Comparison of ENCODE assay signal across 5 cellular contexts in genomic region chr9:122537066-122537465, GRCh38. TPM values are rescaled to one million over a fixed set of nuclear protein-coding genes. Genes with fewer than 3 reads are reported as not detected.
"Had no signal": no experiment of that assay in that cellular context is flagged by ENCODE, and none has a peak within 500 bp of the region (broad histone marks: within the 10 kb centered on the region; RNA-seq: fewer than 3 reads in every experiment).

No MANE protein-coding gene starts in this region.

RNA-seq across cellular contexts. Expression of gene OR1N1, which starts 10.0 kb away (rescaled TPM):
- total RNA-seq: HepG2, HT-29, HT1080, IMR-90, K562 had no signal

RNA-seq across cellular contexts. Expression of gene OR1N2, which starts 15.8 kb away (rescaled TPM):
- total RNA-seq: HepG2, HT-29, HT1080, IMR-90, K562 had no signal

RNA-seq across cellular contexts. Expression of gene OR1J4, which starts 18.1 kb away (rescaled TPM):
- total RNA-seq: HepG2, HT-29, HT1080, IMR-90, K562 had no signal

RNA-seq across cellular contexts. Expression of gene OR1J2, which starts 26.5 kb away (rescaled TPM):
- total RNA-seq: HepG2, HT-29, HT1080, IMR-90, K562 had no signal

RNA-seq across cellular contexts. Expression of gene OR1L8, which starts 46.1 kb away (rescaled TPM):
- total RNA-seq: HepG2, HT-29, HT1080, IMR-90, K562 had no signal
